1 cellular context compared by ENCODE assay signal in the genomic region with DNA sequence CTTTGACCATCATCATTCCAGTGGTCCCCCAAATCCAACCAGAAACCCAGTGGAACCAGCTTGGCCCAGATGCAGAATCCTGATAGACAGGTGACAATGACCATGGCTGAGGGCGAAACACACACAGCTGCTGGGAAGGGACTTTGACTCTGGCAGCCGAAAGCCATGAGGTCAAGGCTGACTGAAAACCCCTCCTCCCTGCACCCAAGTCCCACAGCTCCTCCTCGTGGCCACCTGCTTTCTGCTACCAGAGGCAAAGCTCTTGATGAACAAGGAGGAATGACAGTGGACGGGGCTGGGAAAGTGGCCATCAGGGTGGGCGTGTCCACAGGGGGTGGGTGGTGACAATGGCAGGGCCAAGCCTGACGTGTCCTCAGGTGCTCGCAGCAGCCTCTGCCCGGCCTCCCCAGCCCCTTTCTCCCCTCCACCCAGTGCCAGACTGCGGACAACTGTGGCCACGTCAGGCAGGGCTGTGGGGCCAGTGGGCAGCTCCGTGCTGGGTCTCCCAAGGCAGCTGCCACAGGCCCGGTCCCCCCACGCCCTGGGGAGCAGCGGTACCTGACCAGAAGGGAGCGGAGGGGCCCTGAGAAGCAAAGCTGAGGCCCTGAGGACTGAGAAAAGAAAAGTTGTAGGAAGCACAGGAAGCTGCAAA.
TF ChIP-seq lines count a peak whose summit lies in the region.

No MANE protein-coding gene starts in this region.

TF ChIP-seq in HepG2, 621 proteins besides CTCF, POLR2A, EP300 and RAD21 (continued from another document and continues in another):
- TF ChIP-seq, protein P1, sequence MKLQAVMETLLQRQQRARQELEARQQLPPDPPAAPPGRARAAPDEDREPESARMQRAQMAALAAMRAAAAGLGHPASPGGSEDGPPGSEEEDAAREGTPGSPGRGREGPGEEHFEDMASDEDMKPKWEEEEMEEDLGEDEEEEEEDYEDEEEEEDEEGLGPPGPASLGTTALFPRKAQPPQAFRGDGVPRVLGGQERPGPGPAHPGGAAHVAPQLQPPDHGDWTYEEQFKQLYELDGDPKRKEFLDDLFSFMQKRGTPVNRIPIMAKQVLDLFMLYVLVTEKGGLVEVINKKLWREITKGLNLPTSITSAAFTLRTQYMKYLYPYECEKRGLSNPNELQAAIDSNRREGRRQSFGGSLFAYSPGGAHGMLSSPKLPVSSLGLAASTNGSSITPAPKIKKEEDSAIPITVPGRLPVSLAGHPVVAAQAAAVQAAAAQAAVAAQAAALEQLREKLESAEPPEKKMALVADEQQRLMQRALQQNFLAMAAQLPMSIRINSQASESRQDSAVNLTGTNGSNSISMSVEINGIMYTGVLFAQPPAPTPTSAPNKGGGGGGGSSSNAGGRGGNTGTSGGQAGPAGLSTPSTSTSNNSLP (IDR thresholded peaks at IDR 0.05; ENCODE audit: low read depth, low read length) = no peak
- TF ChIP-seq, protein P2, sequence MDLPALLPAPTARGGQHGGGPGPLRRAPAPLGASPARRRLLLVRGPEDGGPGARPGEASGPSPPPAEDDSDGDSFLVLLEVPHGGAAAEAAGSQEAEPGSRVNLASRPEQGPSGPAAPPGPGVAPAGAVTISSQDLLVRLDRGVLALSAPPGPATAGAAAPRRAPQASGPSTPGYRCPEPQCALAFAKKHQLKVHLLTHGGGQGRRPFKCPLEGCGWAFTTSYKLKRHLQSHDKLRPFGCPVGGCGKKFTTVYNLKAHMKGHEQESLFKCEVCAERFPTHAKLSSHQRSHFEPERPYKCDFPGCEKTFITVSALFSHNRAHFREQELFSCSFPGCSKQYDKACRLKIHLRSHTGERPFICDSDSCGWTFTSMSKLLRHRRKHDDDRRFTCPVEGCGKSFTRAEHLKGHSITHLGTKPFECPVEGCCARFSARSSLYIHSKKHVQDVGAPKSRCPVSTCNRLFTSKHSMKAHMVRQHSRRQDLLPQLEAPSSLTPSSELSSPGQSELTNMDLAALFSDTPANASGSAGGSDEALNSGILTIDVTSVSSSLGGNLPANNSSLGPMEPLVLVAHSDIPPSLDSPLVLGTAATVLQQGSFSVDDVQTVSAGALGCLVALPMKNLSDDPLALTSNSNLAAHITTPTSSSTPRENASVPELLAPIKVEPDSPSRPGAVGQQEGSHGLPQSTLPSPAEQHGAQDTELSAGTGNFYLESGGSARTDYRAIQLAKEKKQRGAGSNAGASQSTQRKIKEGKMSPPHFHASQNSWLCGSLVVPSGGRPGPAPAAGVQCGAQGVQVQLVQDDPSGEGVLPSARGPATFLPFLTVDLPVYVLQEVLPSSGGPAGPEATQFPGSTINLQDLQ (CRISPR knock-in tag; IDR thresholded peaks at IDR 0.05) = no peak
- TF ChIP-seq FOSL2 (CRISPR knock-in tag; IDR thresholded peaks at IDR 0.05) (peak; percentile 70), PCBP2 (optimal IDR thresholded peaks at IDR 0.05; ENCODE audit: low read depth, low read length, poor library complexity, severe bottlenecking) (no peak), ZNF101 (CRISPR knock-in tag; IDR thresholded peaks at IDR 0.05; ENCODE audit: borderline replicate concordance, low read depth) (0 out of 2 replicates have a peak, but pooled peaks have one; percentile 69), TCF7 (IDR thresholded peaks at IDR 0.05; ENCODE audit: low read depth) (no peak), ZNF674 (CRISPR knock-in tag; IDR thresholded peaks at IDR 0.05; ENCODE audit: low read depth) (no peak), MXD1 (CRISPR knock-in tag; IDR thresholded peaks at IDR 0.05) (no peak), FOXC1 (CRISPR knock-in tag; IDR thresholded peaks at IDR 0.05; ENCODE audit: borderline replicate concordance) (no peak; the same call in 1 of the 2 replicates), ZSCAN30 (CRISPR knock-in tag; IDR thresholded peaks at IDR 0.05) (no peak), IRF1 (CRISPR knock-in tag; IDR thresholded peaks at IDR 0.05; ENCODE audit: low read depth) (0 out of 2 replicates have a peak, but pooled peaks have one; percentile 21), SMAD9 (CRISPR knock-in tag; IDR thresholded peaks at IDR 0.05) (no peak), KAT8 (CRISPR knock-in tag; IDR thresholded peaks at IDR 0.05) (peak; percentile 39; the same call in 1 of the 2 replicates), MTA3 (CRISPR knock-in tag; IDR thresholded peaks at IDR 0.05) (no peak), RFX3 (CRISPR knock-in tag; IDR thresholded peaks at IDR 0.05) (no peak), HDAC1 (CRISPR knock-in tag; IDR thresholded peaks at IDR 0.05) (peak; percentile 90), TOE1 (CRISPR knock-in tag; IDR thresholded peaks at IDR 0.05) (no peak), SALL2 (CRISPR knock-in tag; IDR thresholded peaks at IDR 0.05) (0 out of 2 replicates have a peak, but pooled peaks have one; percentile 68), ZNF598 (CRISPR knock-in tag; IDR thresholded peaks at IDR 0.05; ENCODE audit: borderline replicate concordance) (peak; percentile 83; the same call in 1 of the 2 replicates), CEBPB (IDR thresholded peaks at IDR 0.05; ENCODE audit: borderline replicate concordance, low read depth, low read length) (no peak), ZNF660 (CRISPR knock-in tag; IDR thresholded peaks at IDR 0.05; ENCODE audit: borderline replicate concordance, low read depth) (no peak), GPBP1L1 (CRISPR knock-in tag; IDR thresholded peaks at IDR 0.05) (no peak), ZNF724P (CRISPR knock-in tag; IDR thresholded peaks at IDR 0.05; ENCODE audit: borderline replicate concordance) (no peak), GATAD1 (CRISPR knock-in tag; IDR thresholded peaks at IDR 0.05) (peak; percentile 70), THAP11 (CRISPR knock-in tag; IDR thresholded peaks at IDR 0.05) (peak; percentile 67), HOXA7 (CRISPR knock-in tag; IDR thresholded peaks at IDR 0.05) (no peak), PHF21A (CRISPR knock-in tag; IDR thresholded peaks at IDR 0.05) (no peak), TCF7L2 (IDR thresholded peaks at IDR 0.05; ENCODE audit: low read depth, low read length) (no peak), ZBTB4 (CRISPR knock-in tag; IDR thresholded peaks at IDR 0.05; ENCODE audit: borderline replicate concordance) (no peak; the same call in 1 of the 2 replicates), ZNF549 (CRISPR knock-in tag; IDR thresholded peaks at IDR 0.05) (no peak), MZF1 (CRISPR knock-in tag; IDR thresholded peaks at IDR 0.05; ENCODE audit: borderline replicate concordance) (0 out of 2 replicates have a peak, but pooled peaks have one; percentile 38), RBAK (CRISPR knock-in tag; IDR thresholded peaks at IDR 0.05) (no peak), HNF4G (IDR thresholded peaks at IDR 0.05; ENCODE audit: borderline replicate concordance, low read depth, low read length) (peak; percentile 93), HNF4G (CRISPR knock-in tag; IDR thresholded peaks at IDR 0.05; ENCODE audit: borderline replicate concordance, low read depth) (peak; percentile 96), AFF4 (CRISPR knock-in tag; IDR thresholded peaks at IDR 0.05) (no peak), ZNF33A (CRISPR knock-in tag; IDR thresholded peaks at IDR 0.05; ENCODE audit: borderline replicate concordance) (no peak), BRCA1 (CRISPR knock-in tag; IDR thresholded peaks at IDR 0.05) (no peak), ZNF337 (CRISPR knock-in tag; IDR thresholded peaks at IDR 0.05; ENCODE audit: borderline replicate concordance, low read depth) (no peak), ZNF644 (CRISPR knock-in tag; IDR thresholded peaks at IDR 0.05; ENCODE audit: low read depth) (no peak), RBM39 (IDR thresholded peaks at IDR 0.05; ENCODE audit: low read depth, low read length, poor library complexity, severe bottlenecking) (no peak), ZBTB14 (CRISPR knock-in tag; IDR thresholded peaks at IDR 0.05) (no peak), ZNF567 (CRISPR knock-in tag; IDR thresholded peaks at IDR 0.05; ENCODE audit: borderline replicate concordance) (peak; percentile 67; the same call in 1 of the 2 replicates), ONECUT2 (CRISPR knock-in tag; IDR thresholded peaks at IDR 0.05) (no peak)
- TF ChIP-seq, protein P3, sequence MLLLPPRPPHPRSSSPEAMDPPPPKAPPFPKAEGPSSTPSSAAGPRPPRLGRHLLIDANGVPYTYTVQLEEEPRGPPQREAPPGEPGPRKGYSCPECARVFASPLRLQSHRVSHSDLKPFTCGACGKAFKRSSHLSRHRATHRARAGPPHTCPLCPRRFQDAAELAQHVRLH (CRISPR knock-in tag; IDR thresholded peaks at IDR 0.05; ENCODE audit: borderline replicate concordance, low read depth) = peak; percentile 52; the same call in 1 of the 2 replicates
